In the genomic region with DNA sequence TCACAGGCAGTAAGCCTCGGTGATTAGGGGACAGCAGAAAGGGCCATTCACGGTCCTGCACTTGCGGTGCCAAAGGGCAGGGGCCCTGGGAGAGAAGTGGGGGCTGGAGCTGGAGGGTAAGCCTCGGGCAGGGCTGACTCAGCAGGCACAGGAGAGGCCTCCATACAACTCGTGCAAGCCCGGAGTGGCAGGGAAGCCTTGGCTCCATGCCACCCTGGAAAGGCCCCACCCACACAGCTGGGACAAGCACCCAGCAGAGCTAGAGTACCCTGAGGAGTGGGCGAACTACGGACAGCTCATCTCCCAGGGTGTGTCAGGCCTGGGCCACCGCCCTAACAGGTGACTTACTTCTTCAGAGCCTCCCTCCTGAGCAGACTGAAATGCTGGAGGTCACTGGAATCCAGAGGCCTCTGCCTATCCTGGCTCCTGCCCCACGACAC, we compare ENCODE assay signal across 10 cellular contexts. TPM values are rescaled to one million over a fixed set of nuclear protein-coding genes. Genes with fewer than 3 reads are reported as not detected.
A peak's percentile ranks its signal among the peaks of the same experiment; 100 is the strongest.
DNase-seq lines count a peak whose midpoint lies in the region; ATAC-seq, FAIRE-seq and TF ChIP-seq lines count a peak whose summit lies in the region.
"Had no signal": no experiment of that assay in that cellular context is flagged by ENCODE, and none has a peak within 500 bp of the region (broad histone marks: within the 10 kb centered on the region; RNA-seq: fewer than 3 reads in every experiment).

No MANE protein-coding gene starts in this region.

- intact Hi-C loops in IMR-90 (cut with micrococcal nuclease) = loop anchor here (1.0 kb wide), 1 partner anchor 39 kb away; no protein-coding TSS in a partner anchor
- intact Hi-C loops in activated naive CD4-positive, alpha-beta T cell treated with anti-CD3 and anti-CD28 coated beads for 36 hours (cut with micrococcal nuclease) = no loop called here

- no peaks in the 10 kb centered on the region for H3K9me3 Mint-ChIP-seq in activated naive CD4-positive, alpha-beta T cell treated with anti-CD3 and anti-CD28 coated beads for 36 hours

- TF ChIP-seq POLR2A in IMR-90 (IDR thresholded peaks at IDR 0.05; ENCODE audit: low read depth, low read length) = no peak

- peaks cover 9% of the 10 kb centered on the region for H3K27me3 Mint-ChIP-seq in activated naive CD4-positive, alpha-beta T cell treated with anti-CD3 and anti-CD28 coated beads for 36 hours (ENCODE audit: low read depth)

- H3K4me1 Mint-ChIP-seq in activated naive CD4-positive, alpha-beta T cell treated with anti-CD3 and anti-CD28 coated beads for 36 hours (ENCODE audit: low read depth) = no peaks in the 10 kb centered on the region

- peak overlapping the region; percentile 50; the same call in 1 of the 2 replicates for H2BK20ac ChIP-seq in IMR-90 (ENCODE audit: low read depth, low read length)

- no peak overlapping the region; the same call in 1 of the 2 replicates for H3K4me2 ChIP-seq in IMR-90 (ENCODE audit: low read depth, low read length)

- H4K8ac ChIP-seq in IMR-90 (ENCODE audit: low read depth in 2 of 2, low read length in 2 of 2) = peak overlapping the region in 1 of 2 experiments; percentile 63; a peak in 2 of 4 replicates

- FAIRE-seq in bronchial epithelial cell (lab: Jason Lieb, UNC) = peak; percentile 89

- H4K5ac ChIP-seq in IMR-90 (ENCODE audit: low read depth, low read length) = 0 out of 2 replicates have a peak overlapping the region, but pooled peaks have one; percentile 6

- peak overlapping the region; percentile 72 for H3K4ac ChIP-seq in IMR-90 (ENCODE audit: low read depth, low read length)

- peak overlapping the region; percentile 90 for H2AK9ac ChIP-seq in IMR-90 (replicated peaks; ENCODE audit: low read depth, low read length, poor library complexity)

- BruUV-seq in IMR-90 (replicated peaks; lab: Mats Ljungman, UMichigan) = no TSS peak

- H3K18ac ChIP-seq in IMR-90 (ENCODE audit: low read depth, low read length) = no peak overlapping the region; the same call in 1 of the 2 replicates

- in situ Hi-C loops in IMR-90 (cut with MboI; ENCODE audit: low sequenced_read_pairs) = no loop called here

- CTCF ChIA-PET in IMR-90 (lab: Yijun Ruan, JAX) = no interaction called here
- CTCF ChIA-PET in activated naive CD4-positive, alpha-beta T cell treated with anti-CD3 and anti-CD28 coated beads for 36 hours (lab: Charles Lee) = no interaction called here

- dilution Hi-C loops in IMR-90 (cut with HindIII; ENCODE audit: low sequenced_read_pairs, unreplicated experiment) = no loop called here

- no peak overlapping the region for H3K27ac Mint-ChIP-seq in activated naive CD4-positive, alpha-beta T cell treated with anti-CD3 and anti-CD28 coated beads for 36 hours

- no peak overlapping the region for H3K4me3 Mint-ChIP-seq in activated naive CD4-positive, alpha-beta T cell treated with anti-CD3 and anti-CD28 coated beads for 36 hours

- 24% methylated on average over 5 of the region's 10 CpGs; no CpG with 5 or more reads in 1 of the 2 experiments for WGBS in IMR-90 (ENCODE audit: extremely low coverage in 2 of 2, insufficient read length in 1 of 2), 2 experiments

- no peaks in the 10 kb centered on the region for H3K27me3 ChIP-seq in IMR-90 (ENCODE audit: control insufficient read depth, insufficient read depth, low read length)
- no peaks in the 10 kb centered on the region for H3K27me3 ChIP-seq in bronchial epithelial cell (ENCODE audit: control insufficient read depth, insufficient read depth, low read length)
- H3K27me3 ChIP-seq: upper lobe of left lung had no signal

- no peaks in the 10 kb centered on the region for H3K9me3 ChIP-seq in IMR-90 (ENCODE audit: control insufficient read depth, insufficient read depth, low read length)
- H3K9me3 ChIP-seq: upper lobe of left lung had no signal

- H2BK120ac ChIP-seq in IMR-90 (ENCODE audit: low read depth, low read length) = peak overlapping the region; percentile 62

- 0 out of 2 replicates have a peak overlapping the region, but pooled peaks have one; percentile 28 for H3K14ac ChIP-seq in IMR-90 (replicated peaks; ENCODE audit: low read depth, low read length)

- H4K91ac ChIP-seq in IMR-90 (ENCODE audit: insufficient read depth, low read depth, low read length) = no peak overlapping the region

- no peak overlapping the region for H2BK15ac ChIP-seq in IMR-90 (ENCODE audit: low read depth, low read length)

- H3K4me1 ChIP-seq in IMR-90 (ENCODE audit: control insufficient read depth, insufficient read depth, low read length) = peaks cover 21% of the 10 kb centered on the region

- H3K36me3 ChIP-seq in IMR-90 (ENCODE audit: control insufficient read depth, insufficient read depth, low read length) (peaks cover 12% of the 10 kb centered on the region; the same call in 1 of the 2 replicates), bronchial epithelial cell (ENCODE audit: control insufficient read depth, insufficient read depth, low read length) (peaks cover 2% of the 10 kb centered on the region)
- H3K36me3 ChIP-seq: upper lobe of left lung had no signal

- H3K36me3 Mint-ChIP-seq in activated naive CD4-positive, alpha-beta T cell treated with anti-CD3 and anti-CD28 coated beads for 36 hours (ENCODE audit: low read depth) = no peaks in the 10 kb centered on the region

- peaks cover 8% of the 10 kb centered on the region; the same call in 1 of the 2 replicates for H4K20me1 ChIP-seq in IMR-90 (ENCODE audit: insufficient read depth, low read length)

- H3K79me1 ChIP-seq in IMR-90 (ENCODE audit: low read depth in 1 of 2, low read length in 2 of 2) = peaks cover 9 to 29% of the 10 kb centered on the region in 2 experiments; a peak in 3 of 4 replicates

- peak; percentile 55 for DNase-seq in AG08395 (ENCODE audit: low spot score)
- peak; percentile 81 for DNase-seq in IMR-90
- peak; percentile 85 for DNase-seq in bronchial epithelial cell (ENCODE audit: low read depth)
- DNase-seq in lung microvascular endothelial cell (ENCODE audit: low read depth in 2 of 2) = peak; percentile 27 to 36
- no peak for DNase-seq in amniotic stem cell (lab: John Stamatoyannopoulos, UW)
- DNase-seq in activated naive CD4-positive, alpha-beta T cell treated with anti-CD3 and anti-CD28 coated beads for 36 hours = no peak
- DNase-seq: glutamatergic neuron had no signal

- no peak overlapping the region for H3K23ac ChIP-seq in IMR-90 (ENCODE audit: low read depth, low read length)

- no peak overlapping the region for H3K56ac ChIP-seq in IMR-90 (ENCODE audit: extremely low read depth, insufficient read depth, low read length)

- H2AK5ac ChIP-seq in IMR-90 (ENCODE audit: low read depth, low read length) = peak overlapping the region; percentile 79

- TF ChIP-seq CTCF in IMR-90 (conservative IDR thresholded peaks at IDR 0.05; ENCODE audit: low read depth, low read length) = no peak
- no peak for TF ChIP-seq CTCF in bronchial epithelial cell (IDR thresholded peaks at IDR 0.05; ENCODE audit: insufficient read depth, low read length, severe bottlenecking)

- peaks cover 23% of the 10 kb centered on the region for H3K9me1 ChIP-seq in IMR-90 (ENCODE audit: insufficient read depth, low read length)

- POLR2A ChIA-PET in IMR-90 (lab: Charles Lee; ENCODE audit: unreplicated experiment) = no interaction called here

- no peak for TF ChIP-seq RAD21 in IMR-90 (IDR thresholded peaks at IDR 0.05; ENCODE audit: low read length)

- no peak overlapping the region for H3K27ac ChIP-seq in IMR-90 (ENCODE audit: insufficient read depth, low read length)

- no peak overlapping the region for H3K9ac ChIP-seq in IMR-90 (ENCODE audit: low read depth, low read length)

- no peak overlapping the region for H3K4me3 ChIP-seq in IMR-90 (ENCODE audit: insufficient read depth, low read depth, low read length)
- H3K4me3 ChIP-seq in bronchial epithelial cell (ENCODE audit: low read depth, low read length) = no peak overlapping the region
- H3K4me3 ChIP-seq: upper lobe of left lung had no signal

- H2AFZ ChIP-seq in IMR-90 (replicated peaks; ENCODE audit: low read length, poor library complexity) = peak overlapping the region; percentile 57

- ATAC-seq in IMR-90 (ENCODE audit: low read depth) = peak; percentile 62
- no peak for ATAC-seq in HG02610 (IDR thresholded peaks at IDR 0.05; ENCODE audit: unreplicated experiment)
- ATAC-seq in HG03432 (IDR thresholded peaks at IDR 0.05; ENCODE audit: unreplicated experiment) = no peak

- peak overlapping the region; percentile 18 for H2BK5ac ChIP-seq in IMR-90 (ENCODE audit: low read depth, low read length, poor library complexity, severe bottlenecking)

TF ChIP-seq in IMR-90, 13 proteins besides CTCF, POLR2A, EP300 and RAD21 (continues in another document):
- no peak for TF ChIP-seq CEBPB (IDR thresholded peaks at IDR 0.05; ENCODE audit: low read depth, low read length)
- TF ChIP-seq MXI1 (IDR thresholded peaks at IDR 0.05; ENCODE audit: borderline replicate concordance, low read depth, low read length) = no peak
- TF ChIP-seq RCOR1 (IDR thresholded peaks at IDR 0.05; ENCODE audit: insufficient replicate concordance, low read length) = no peak
- TF ChIP-seq RFX5 (IDR thresholded peaks at IDR 0.05; ENCODE audit: low read depth, low read length) = no peak
- no peak; the same call in 1 of the 2 replicates for TF ChIP-seq FOS (IDR thresholded peaks at IDR 0.05; ENCODE audit: low read depth, low read length)
- TF ChIP-seq, protein P1, sequence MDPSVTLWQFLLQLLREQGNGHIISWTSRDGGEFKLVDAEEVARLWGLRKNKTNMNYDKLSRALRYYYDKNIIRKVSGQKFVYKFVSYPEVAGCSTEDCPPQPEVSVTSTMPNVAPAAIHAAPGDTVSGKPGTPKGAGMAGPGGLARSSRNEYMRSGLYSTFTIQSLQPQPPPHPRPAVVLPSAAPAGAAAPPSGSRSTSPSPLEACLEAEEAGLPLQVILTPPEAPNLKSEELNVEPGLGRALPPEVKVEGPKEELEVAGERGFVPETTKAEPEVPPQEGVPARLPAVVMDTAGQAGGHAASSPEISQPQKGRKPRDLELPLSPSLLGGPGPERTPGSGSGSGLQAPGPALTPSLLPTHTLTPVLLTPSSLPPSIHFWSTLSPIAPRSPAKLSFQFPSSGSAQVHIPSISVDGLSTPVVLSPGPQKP (IDR thresholded peaks at IDR 0.05; ENCODE audit: borderline replicate concordance, low read depth, low read length) = no peak

RNA-seq across cellular contexts. Expression of gene CAMK2A, which starts 5.6 kb away (rescaled TPM):
- total RNA-seq in IMR-90 (2012; rRNA removed) (under 0.01 and 0.18 TPM in 2 replicates), bronchial epithelial cell (under 0.01 TPM in 1 of 2 replicates, not detected in the other), lung microvascular endothelial cell (not detected in 2 replicates)
- polyA plus RNA-seq in IMR-90 (2012; rRNA removed) = 0.17 and 0.19 TPM in 2 replicates
- 0.11 and 0.24 TPM in 2 replicates for polyA plus RNA-seq in IMR-90 (2012; cell fraction: cytosol; rRNA removed)
- 1.5 and 2.4 TPM in 2 replicates for polyA plus RNA-seq in IMR-90 (2012; cell fraction: nucleus; rRNA removed; ENCODE audit: low replicate concordance)
- total RNA-seq in activated naive CD4-positive, alpha-beta T cell treated with anti-CD3 and anti-CD28 coated beads for 36 hours = not detected

RNA-seq across cellular contexts. Expression of gene ARSI, which starts 7.5 kb away (rescaled TPM):
- total RNA-seq in IMR-90 (2012; rRNA removed) (15.0 and 15.2 TPM in 2 replicates), bronchial epithelial cell (5.4 and 5.8 TPM in 2 replicates), lung microvascular endothelial cell (0.22 TPM in 1 of 2 replicates, not detected in the other)
- polyA plus RNA-seq in IMR-90 (2012; rRNA removed) = 14.8 and 15.5 TPM in 2 replicates
- 10.1 and 22.7 TPM in 2 replicates for polyA plus RNA-seq in IMR-90 (2012; cell fraction: cytosol; rRNA removed)
- 3.4 and 9.5 TPM in 2 replicates for polyA plus RNA-seq in IMR-90 (2012; cell fraction: nucleus; rRNA removed; ENCODE audit: low replicate concordance)
- not detected for total RNA-seq in activated naive CD4-positive, alpha-beta T cell treated with anti-CD3 and anti-CD28 coated beads for 36 hours

Comparison
In these comparisons a context has a peak if more than half of its experiments do, and no peak if none do; other contexts are left out.
1. DNase-seq: peak in AG08395 (single experiment), IMR-90 (single experiment), bronchial epithelial cell (single experiment) and lung microvascular endothelial cell (2 of 2); none in amniotic stem cell (single experiment) and activated naive CD4-positive, alpha-beta T cell treated with anti-CD3 and anti-CD28 coated beads for 36 hours (single experiment).